Comparison of ENCODE assay signal across 31 cellular contexts in genomic region chr2:21856638-21857037, GRCh38.
"Had no signal": no experiment of that assay in that cellular context is flagged by ENCODE, and none has a peak within 500 bp of the region (broad histone marks: within the 10 kb centered on the region; RNA-seq: fewer than 3 reads in every experiment).

No MANE protein-coding gene starts in this region.

- H3K9ac ChIP-seq: neural progenitor cell, parathyroid adenoma had no signal

- H2AFZ ChIP-seq: neural progenitor cell, parathyroid adenoma had no signal

- H3K4me2 ChIP-seq: neural progenitor cell, smooth muscle cell had no signal

- H3K9me3 ChIP-seq: ovary, psoas muscle, suprapubic skin, testis, tibial artery, transverse colon, upper lobe of right lung, uterus had no signal

- H3K4me3 Mint-ChIP-seq: natural killer cell; nephron; neural progenitor cell; stimulated activated memory B cell treated with anti-CD40 and anti-IgM and Interleukin-4, amounts not matched to agents 10 μg/mL and 1 μg/mL and 100 μg/mL, for 72 hours; stimulated activated naive CD8-positive, alpha-beta T cell treated with anti-CD3 and anti-CD28 coated beads, Interleukin-15, amount 100 ng/mL, for 72 hours; type B pancreatic cell had no signal

- DNase-seq: natural killer cell; occipital lobe; ovary; posterior cingulate gyrus; psoas muscle; right cardiac atrium; spleen; stimulated activated CD4-positive, alpha-beta T cell treated with anti-CD3 and anti-CD28 coated beads, Interleukin-12 subunit alpha, Interleukin-12 subunit beta, amount 100 ng/mL, for 4 hours; stimulated activated CD4-positive, alpha-beta T cell treated with anti-CD3 and anti-CD28 coated beads, Interleukin-1b, Interleukin-23, amount 100 ng/mL, for 48 hours; stimulated activated CD4-positive, alpha-beta T cell treated with anti-CD3 and anti-CD28 coated beads, Interleukin-4, amount 100 ng/mL, for 1 hour; stimulated activated CD4-positive, alpha-beta T cell treated with anti-CD3 and anti-CD28 coated beads, Interleukin-4, amount 100 ng/mL, for 4 hours; stimulated activated CD8-positive, alpha-beta memory T cell treated with anti-CD3 and anti-CD28 coated beads, Interleukin-4, amount 100 ng/mL, for 48 hours; stimulated activated naive CD4-positive, alpha-beta T cell; stimulated activated naive CD8-positive, alpha-beta T cell treated with anti-CD3 and anti-CD28 coated beads, Interleukin-15, amount 100 ng/mL, for 72 hours; stimulated activated naive CD8-positive, alpha-beta T cell treated with anti-CD3 and anti-CD28 coated beads, Interleukin-15, Interleukin-2, amounts not matched to agents 100 U/mL and 50 U/mL, for 24 hours; substantia nigra; testis; tibial artery; transverse colon; upper lobe of right lung; uterus had no signal

- H3K36me3 Mint-ChIP-seq: neural progenitor cell; stimulated activated memory B cell treated with anti-CD40 and anti-IgM and Interleukin-4, amounts not matched to agents 10 μg/mL and 1 μg/mL and 100 μg/mL, for 72 hours; type B pancreatic cell had no signal

- ATAC-seq: natural killer cell; psoas muscle; right cardiac atrium; sciatic nerve; stimulated activated memory B cell treated with anti-CD40 and anti-IgM and Interleukin-4, amounts not matched to agents 10 μg/mL and 1 μg/mL and 100 μg/mL, for 72 hours; stimulated activated naive CD8-positive, alpha-beta T cell treated with anti-CD3 and anti-CD28 coated beads, Interleukin-15, amount 100 ng/mL, for 72 hours; stimulated activated naive CD8-positive, alpha-beta T cell treated with anti-CD3 and anti-CD28 coated beads, Interleukin-15, Interleukin-2, amounts not matched to agents 100 U/mL and 50 U/mL, for 24 hours; upper lobe of right lung had no signal

- H3K27me3 Mint-ChIP-seq: progenitor cell of endocrine pancreas; stimulated activated memory B cell treated with anti-CD40 and anti-IgM and Interleukin-4, amounts not matched to agents 10 μg/mL and 1 μg/mL and 100 μg/mL, for 72 hours; stimulated activated naive CD8-positive, alpha-beta T cell treated with anti-CD3 and anti-CD28 coated beads, Interleukin-15, amount 100 ng/mL, for 72 hours; type B pancreatic cell had no signal

- H3K9me3 Mint-ChIP-seq: neural progenitor cell, type B pancreatic cell had no signal

- H3K27me3 ChIP-seq: neural progenitor cell, ovary, spleen, suprapubic skin, testis, tibial artery, transverse colon, upper lobe of right lung, uterus had no signal

- H3K36me3 ChIP-seq: neural progenitor cell, ovary, spleen, suprapubic skin, tibial artery, transverse colon, upper lobe of right lung, uterus had no signal

- H3K4me1 ChIP-seq: neural progenitor cell, parathyroid adenoma, psoas muscle, spleen, suprapubic skin, testis, tibial artery, transverse colon, upper lobe of right lung, uterus had no signal

- H3K4me1 Mint-ChIP-seq: natural killer cell; nephron; stimulated activated memory B cell treated with anti-CD40 and anti-IgM and Interleukin-4, amounts not matched to agents 10 μg/mL and 1 μg/mL and 100 μg/mL, for 72 hours; stimulated activated naive CD8-positive, alpha-beta T cell treated with anti-CD3 and anti-CD28 coated beads, Interleukin-15, amount 100 ng/mL, for 72 hours had no signal

- H3K79me2 ChIP-seq: parathyroid adenoma had no signal

- H3K27ac Mint-ChIP-seq: natural killer cell; nephron; neural progenitor cell; progenitor cell of endocrine pancreas; stimulated activated memory B cell treated with anti-CD40 and anti-IgM and Interleukin-4, amounts not matched to agents 10 μg/mL and 1 μg/mL and 100 μg/mL, for 72 hours; stimulated activated naive CD8-positive, alpha-beta T cell treated with anti-CD3 and anti-CD28 coated beads, Interleukin-15, amount 100 ng/mL, for 72 hours; type B pancreatic cell had no signal

- H3K27ac ChIP-seq: neural progenitor cell, ovary, parathyroid adenoma, psoas muscle, skin epidermis, spleen, suprapubic skin, testis, tibial artery, transverse colon, upper lobe of right lung, uterus had no signal

- H3K4me3 ChIP-seq: neural progenitor cell, ovary, psoas muscle, skin epidermis, smooth muscle cell, spleen, suprapubic skin, testis, tibial artery, transverse colon, upper lobe of right lung, uterus had no signal
